Comparison of ENCODE assay signal across 9 cellular contexts in the genomic region with DNA sequence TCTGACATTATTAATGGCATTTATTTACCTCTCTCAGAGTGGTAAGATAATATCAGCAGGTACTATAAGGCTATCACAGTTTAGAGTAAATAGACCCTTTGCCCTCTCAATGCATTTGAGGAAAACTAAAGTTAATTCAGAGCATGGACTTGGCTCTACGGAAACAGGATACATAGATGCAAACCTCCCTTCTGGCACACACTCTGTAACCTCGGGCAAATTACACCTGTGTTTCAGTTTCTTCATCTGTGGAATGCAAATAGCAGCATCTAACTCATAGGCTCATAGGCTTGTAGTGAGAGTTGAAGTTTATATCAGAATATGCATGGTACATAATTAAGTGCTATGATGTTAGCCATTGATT. TPM values are rescaled to one million over a fixed set of nuclear protein-coding genes. Genes with fewer than 3 reads are reported as not detected.
DNase-seq lines count a peak whose midpoint lies in the region; ATAC-seq lines count a peak whose summit lies in the region.
"Had no signal": no experiment of that assay in that cellular context is flagged by ENCODE, and none has a peak within 500 bp of the region (broad histone marks: within the 10 kb centered on the region; RNA-seq: fewer than 3 reads in every experiment).

No MANE protein-coding gene starts in this region.

- H3K27ac Mint-ChIP-seq in CD4-positive, alpha-beta memory T cell: no peak overlapping the region
- H3K27ac Mint-ChIP-seq: activated naive CD8-positive, alpha-beta T cell had no signal

- H3K27me3 ChIP-seq in CD4-positive, alpha-beta memory T cell (ENCODE audit: insufficient read depth, low read length): peaks cover 12% of the 10 kb centered on the region

- H3K9me3 ChIP-seq in CD4-positive, alpha-beta memory T cell (ENCODE audit: control insufficient read depth in 1 of 2, low read length in 2 of 2): no peaks in the 10 kb centered on the region

- peaks cover 5 to 23% (median 11%) of the 10 kb centered on the region in 8 donors for H3K9me3 Mint-ChIP-seq in CD4-positive, alpha-beta memory T cell

- POLR2A ChIA-PET in CD4-positive, alpha-beta memory T cell (lab: Charles Lee; ENCODE audit: partially characterized antibody): no interaction called here

- no peak overlapping the region for H3K27ac ChIP-seq in CD4-positive, alpha-beta memory T cell (ENCODE audit: low read depth, low read length)

- H3K4me3 Mint-ChIP-seq in CD4-positive, alpha-beta memory T cell: no peak overlapping the region
- H3K4me3 Mint-ChIP-seq: activated naive CD8-positive, alpha-beta T cell had no signal

- H3K4me1 ChIP-seq in CD4-positive, alpha-beta memory T cell (ENCODE audit: insufficient read depth, low read length): no peaks in the 10 kb centered on the region

- H3K4me1 Mint-ChIP-seq in CD4-positive, alpha-beta memory T cell: peaks cover 0 to 8% (median 2%) of the 10 kb centered on the region in 4 donors

- H3K4me3 ChIP-seq in CD4-positive, alpha-beta memory T cell (ENCODE audit: low read length in 2 of 2): no peak overlapping the region

- no peaks in the 10 kb centered on the region for H3K36me3 ChIP-seq in CD4-positive, alpha-beta memory T cell (ENCODE audit: insufficient read depth, low read length)

- peaks cover 15 to 24% of the 10 kb centered on the region in 2 donors for H3K27me3 Mint-ChIP-seq in CD4-positive, alpha-beta memory T cell

- peak; percentile 74 for ATAC-seq in GM18511 (IDR thresholded peaks at IDR 0.05; ENCODE audit: unreplicated experiment)
- ATAC-seq in GM21717 (IDR thresholded peaks at IDR 0.05; ENCODE audit: unreplicated experiment): peak; percentile 83
- peak; percentile 56 for ATAC-seq in HG03442 (IDR thresholded peaks at IDR 0.05; ENCODE audit: unreplicated experiment)
- ATAC-seq in GM18519 (IDR thresholded peaks at IDR 0.05; ENCODE audit: low FRiP score, unreplicated experiment): no peak

- intact Hi-C loops in CD4-positive, alpha-beta memory T cell (cut with micrococcal nuclease): no loop called here

- CTCF ChIA-PET in CD4-positive, alpha-beta memory T cell (lab: Charles Lee; ENCODE audit: partially characterized antibody): no interaction called here

- H3K36me3 Mint-ChIP-seq in CD4-positive, alpha-beta memory T cell: no peaks in the 10 kb centered on the region
- H3K36me3 Mint-ChIP-seq: activated naive CD8-positive, alpha-beta T cell had no signal

- DNase-seq in germinal center (ENCODE audit: low spot score) (peak; percentile 46), activated gamma-delta T cell treated with Interleukin-2 at 50 U/mL for 16 hours (no peak)
- no peak for DNase-seq in CD4-positive, alpha-beta memory T cell
- DNase-seq in activated CD4-positive, CD25-positive, alpha-beta regulatory T cell treated with anti-CD3 and anti-CD28 coated beads, Interleukin-2, amount 50 U/mL, for 72 hours: no peak

RNA-seq across cellular contexts. Expression of a gene that starts 5.6 kb away (rescaled TPM):
- total RNA-seq in CD4-positive, alpha-beta memory T cell: not detected
- polyA plus RNA-seq in CD4-positive, alpha-beta memory T cell: not detected
